Comparison of ENCODE assay signal across 15 cellular contexts in the genomic region with DNA sequence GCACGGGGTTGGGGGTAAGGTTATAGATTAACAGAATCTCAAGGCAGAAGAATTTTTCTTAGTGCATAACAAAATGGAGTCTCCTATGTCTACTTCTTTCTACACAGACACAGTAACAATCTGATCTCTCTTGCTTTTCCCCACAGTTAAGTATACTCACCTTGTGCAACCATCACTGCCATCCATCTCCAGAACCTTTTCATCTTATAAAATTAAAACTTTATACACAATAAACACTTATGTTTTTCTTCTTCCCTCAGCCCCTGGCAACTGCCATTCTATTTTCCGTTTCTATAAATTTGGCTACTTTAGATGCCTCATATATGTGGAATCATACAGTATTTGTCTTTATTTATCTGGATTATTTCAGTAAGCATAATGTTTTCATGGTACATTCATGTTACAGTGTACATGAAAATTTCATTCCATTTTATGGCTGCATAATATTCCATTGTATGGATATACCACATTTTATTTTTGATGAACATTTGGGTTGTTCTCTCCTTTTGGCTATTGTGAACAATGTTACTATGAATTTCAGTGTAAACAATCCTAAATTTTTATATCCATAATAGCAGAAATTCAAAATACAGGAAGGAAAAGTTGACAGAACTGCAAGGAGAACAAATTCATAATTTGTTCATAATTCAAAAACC. TPM values are rescaled to one million over a fixed set of nuclear protein-coding genes. Genes with fewer than 3 reads are reported as not detected.
DNase-seq lines count a peak whose midpoint lies in the region; ATAC-seq and TF ChIP-seq lines count a peak whose summit lies in the region.
"Had no signal": no experiment of that assay in that cellular context is flagged by ENCODE, and none has a peak within 500 bp of the region (broad histone marks: within the 10 kb centered on the region; RNA-seq: fewer than 3 reads in every experiment).

No MANE protein-coding gene starts in this region.

- H3K9ac ChIP-seq in SK-N-SH (no peak overlapping the region), HUES6 (ENCODE audit: low read length) (no peak overlapping the region)
- H3K9ac ChIP-seq: BLaER1 treated with 17β-estradiol and CSF1 and Interleukin-3, amounts not matched to agents 10 nM and 100 nM had no signal

- 13% methylated on average over 2 of the region's 2 CpGs for WGBS in SK-N-SH (ENCODE audit: low lambda C conversion rate)
- 100% methylated on average over 1 of the region's 2 CpGs for WGBS in hepatocyte (ENCODE audit: low lambda C conversion rate, missing lambda C conversion rate)

- TF ChIP-seq CTCF in SK-N-SH (IDR thresholded peaks at IDR 0.05) (no peak), Caco-2 (IDR thresholded peaks at IDR 0.05; ENCODE audit: insufficient read depth in 1 of 2, low read depth in 1 of 2, low read length in 1 of 2, severe bottlenecking in 1 of 2, unreplicated experiment in 1 of 2) (no peak), hepatocyte (IDR thresholded peaks at IDR 0.05; ENCODE audit: poor library complexity) (no peak)

- no peaks in the 10 kb centered on the region; the same call in 1 of the 2 replicates for H3K27me3 ChIP-seq in SK-N-SH (ENCODE audit: insufficient read depth)
- H3K27me3 ChIP-seq in Caco-2 (replicated peaks; ENCODE audit: control insufficient read depth, insufficient read depth, low read length): no peaks in the 10 kb centered on the region
- H3K27me3 ChIP-seq in HUES6 (ENCODE audit: control insufficient read depth, insufficient read depth, low read length): no peaks in the 10 kb centered on the region
- H3K27me3 ChIP-seq in hepatocyte: peaks cover 3% of the 10 kb centered on the region
- H3K27me3 ChIP-seq: BLaER1 treated with 17β-estradiol and CSF1 and Interleukin-3, amounts not matched to agents 10 nM and 100 nM had no signal

- ATAC-seq in SK-N-SH treated with all-trans-retinoic acid at 6 μM for 48 hours: no peak
- ATAC-seq in HG02840 (IDR thresholded peaks at IDR 0.05; ENCODE audit: low FRiP score, unreplicated experiment): no peak

- no peak overlapping the region for H3K27ac ChIP-seq in SK-N-SH (ENCODE audit: low read depth in 2 of 2, low read length in 1 of 2)
- peak overlapping the region; percentile 65; the same call in 1 of the 2 replicates for H3K27ac ChIP-seq in HUES6 (ENCODE audit: low read depth, low read length)
- peak overlapping the region; percentile 82 for H3K27ac ChIP-seq in hepatocyte
- H3K27ac ChIP-seq: 22Rv1; BLaER1 treated with 17β-estradiol and CSF1 and Interleukin-3, amounts not matched to agents 10 nM and 100 nM had no signal

- H3K4me2 ChIP-seq in SK-N-SH (no peak overlapping the region), hepatocyte (no peak overlapping the region)
- H3K4me2 ChIP-seq: BLaER1 treated with 17β-estradiol and CSF1 and Interleukin-3, amounts not matched to agents 10 nM and 100 nM had no signal

- no peak overlapping the region for H2AFZ ChIP-seq in SK-N-SH (ENCODE audit: low read depth)
- H2AFZ ChIP-seq in hepatocyte: peak overlapping the region; percentile 66

- BruUV-seq in Caco-2 (replicated peaks; lab: Mats Ljungman, UMichigan): TSS peak; percentile 78

- CTCF ChIA-PET in SK-N-SH (lab: Yijun Ruan, JAX): no interaction called here
- CTCF ChIA-PET in Caco-2 (lab: Charles Lee): no interaction called here

- H3K36me3 ChIP-seq in SK-N-SH (replicated peaks in 1 of 2; ENCODE audit: control insufficient read depth in 1 of 2, insufficient read depth in 2 of 2, low read length in 1 of 2) (no peaks in the 10 kb centered on the region), Caco-2 (ENCODE audit: control insufficient read depth, insufficient read depth, low read length) (no peaks in the 10 kb centered on the region), HUES6 (ENCODE audit: control insufficient read depth, insufficient read depth, low read length) (no peaks in the 10 kb centered on the region), hepatocyte (replicated peaks; ENCODE audit: insufficient read depth, low read depth) (no peaks in the 10 kb centered on the region)
- H3K36me3 ChIP-seq: BLaER1 treated with 17β-estradiol and CSF1 and Interleukin-3, amounts not matched to agents 10 nM and 100 nM had no signal

- H3K27me3 Mint-ChIP-seq in Caco-2 (ENCODE audit: insufficient read depth, unreplicated experiment): no peaks in the 10 kb centered on the region

- H3K4me1 Mint-ChIP-seq in Caco-2 (ENCODE audit: low read depth, unreplicated experiment): peaks cover 6% of the 10 kb centered on the region
- H3K4me1 Mint-ChIP-seq: CD4-positive, CD25-positive, alpha-beta regulatory T cell had no signal

- H3K4me3 ChIP-seq in SK-N-SH (ENCODE audit: low read depth in 2 of 2, low read length in 1 of 2) (no peak overlapping the region), Caco-2 (ENCODE audit: low read depth, low read length) (no peak overlapping the region), HUES6 (ENCODE audit: low read depth, low read length) (no peak overlapping the region), hepatocyte (no peak overlapping the region)
- H3K4me3 ChIP-seq: BLaER1 treated with 17β-estradiol and CSF1 and Interleukin-3, amounts not matched to agents 10 nM and 100 nM had no signal

- H3K27ac Mint-ChIP-seq in Caco-2 (ENCODE audit: unreplicated experiment): peak overlapping the region; percentile 82
- H3K27ac Mint-ChIP-seq: CD4-positive, CD25-positive, alpha-beta regulatory T cell had no signal

- H3K4me1 ChIP-seq in SK-N-SH (ENCODE audit: control insufficient read depth in 1 of 2, insufficient read depth in 2 of 2, low read depth in 1 of 2, low read length in 1 of 2) (no peaks in the 10 kb centered on the region), Caco-2 (peaks cover 18% of the 10 kb centered on the region), HUES6 (ENCODE audit: control insufficient read depth, insufficient read depth, low read length) (no peaks in the 10 kb centered on the region), hepatocyte (ENCODE audit: insufficient read depth) (peaks cover 3% of the 10 kb centered on the region)
- H3K4me1 ChIP-seq: BLaER1 treated with 17β-estradiol and CSF1 and Interleukin-3, amounts not matched to agents 10 nM and 100 nM had no signal

- TF ChIP-seq EP300 in SK-N-SH (IDR thresholded peaks at IDR 0.05; ENCODE audit: borderline replicate concordance in 1 of 2, low read depth in 1 of 2, low read length in 1 of 2): no peak

- H3K9me2 ChIP-seq in SK-N-SH (no peaks in the 10 kb centered on the region), hepatocyte (replicated peaks; ENCODE audit: insufficient read depth) (no peaks in the 10 kb centered on the region)

- no peaks in the 10 kb centered on the region for H3F3A ChIP-seq in SK-N-SH (replicated peaks; ENCODE audit: insufficient read depth)

- H3K4me3 Mint-ChIP-seq in Caco-2 (ENCODE audit: unreplicated experiment): no peak overlapping the region
- H3K4me3 Mint-ChIP-seq: CD4-positive, CD25-positive, alpha-beta regulatory T cell had no signal

- no peak for TF ChIP-seq RAD21 in SK-N-SH (IDR thresholded peaks at IDR 0.05; ENCODE audit: low read length)

- POLR2A ChIA-PET in SK-N-SH (lab: Yijun Ruan, JAX): no interaction called here
- POLR2A ChIA-PET in Caco-2 (lab: Charles Lee): no interaction called here

- intact Hi-C loops in Caco-2 (cut with micrococcal nuclease; ENCODE audit: unreplicated experiment): no loop called here

- no peak for DNase-seq in SK-N-SH
- peak in 1 of 2 experiments; percentile 13 for DNase-seq in Caco-2
- DNase-seq in hepatocyte (ENCODE audit: low spot score): no peak
- DNase-seq in T-helper 2 cell: no peak
- DNase-seq in GM19240 (ENCODE audit: insufficient read length, low spot score): no peak
- DNase-seq: ACHN; CD4-positive, CD25-positive, alpha-beta regulatory T cell; DMS153; DMS79 treated with DMSO at 0.1 percent for 48 hours; EL had no signal

- H3K36me3 Mint-ChIP-seq in Caco-2 (ENCODE audit: insufficient read depth, unreplicated experiment): no peaks in the 10 kb centered on the region
- H3K36me3 Mint-ChIP-seq: CD4-positive, CD25-positive, alpha-beta regulatory T cell had no signal

- peaks cover 46% of the 10 kb centered on the region for H3K9me3 Mint-ChIP-seq in Caco-2 (ENCODE audit: unreplicated experiment)

- no peaks in the 10 kb centered on the region for H3K9me3 ChIP-seq in SK-N-SH
- H3K9me3 ChIP-seq in Caco-2: peaks cover 26% of the 10 kb centered on the region
- H3K9me3 ChIP-seq in HUES6 (ENCODE audit: control insufficient read depth, insufficient read depth, low read depth, low read length): peaks cover 38% of the 10 kb centered on the region
- H3K9me3 ChIP-seq in hepatocyte (ENCODE audit: low read depth): no peaks in the 10 kb centered on the region

- H4K20me1 ChIP-seq in SK-N-SH (ENCODE audit: insufficient read depth) (no peaks in the 10 kb centered on the region), hepatocyte (ENCODE audit: insufficient read depth, poor library complexity, severe bottlenecking) (no peaks in the 10 kb centered on the region)
- H4K20me1 ChIP-seq: BLaER1 treated with 17β-estradiol and CSF1 and Interleukin-3, amounts not matched to agents 10 nM and 100 nM had no signal

- H3K79me2 ChIP-seq in SK-N-SH (ENCODE audit: insufficient read depth) (no peaks in the 10 kb centered on the region), hepatocyte (no peaks in the 10 kb centered on the region)

TF ChIP-seq in SK-N-SH treated with all-trans-retinoic acid at 6 μM for 48 hours, 23 proteins besides CTCF, POLR2A, EP300 and RAD21:
- TF ChIP-seq ESRRG (CRISPR knock-in tag; IDR thresholded peaks at IDR 0.05): no peak
- TF ChIP-seq ZNF8 (CRISPR knock-in tag; IDR thresholded peaks at IDR 0.05): peak; percentile 95

TF ChIP-seq in SK-N-SH, 30 proteins besides CTCF, POLR2A, EP300 and RAD21:
- TF ChIP-seq GABPA (IDR thresholded peaks at IDR 0.05; ENCODE audit: low read depth): no peak
- TF ChIP-seq, protein P1, sequence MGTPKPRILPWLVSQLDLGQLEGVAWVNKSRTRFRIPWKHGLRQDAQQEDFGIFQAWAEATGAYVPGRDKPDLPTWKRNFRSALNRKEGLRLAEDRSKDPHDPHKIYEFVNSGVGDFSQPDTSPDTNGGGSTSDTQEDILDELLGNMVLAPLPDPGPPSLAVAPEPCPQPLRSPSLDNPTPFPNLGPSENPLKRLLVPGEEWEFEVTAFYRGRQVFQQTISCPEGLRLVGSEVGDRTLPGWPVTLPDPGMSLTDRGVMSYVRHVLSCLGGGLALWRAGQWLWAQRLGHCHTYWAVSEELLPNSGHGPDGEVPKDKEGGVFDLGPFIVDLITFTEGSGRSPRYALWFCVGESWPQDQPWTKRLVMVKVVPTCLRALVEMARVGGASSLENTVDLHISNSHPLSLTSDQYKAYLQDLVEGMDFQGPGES (IDR thresholded peaks at IDR 0.05; ENCODE audit: low read depth, low read length): no peak
- no peak for TF ChIP-seq EZH2phosphoT487 (IDR thresholded peaks at IDR 0.05; ENCODE audit: borderline replicate concordance, low read depth)
- TF ChIP-seq CHD2 (IDR thresholded peaks at IDR 0.05; ENCODE audit: low read length, partially characterized antibody): no peak
- TF ChIP-seq SIN3A (IDR thresholded peaks at IDR 0.05; ENCODE audit: borderline replicate concordance, low read depth, low read length): no peak
- no peak for TF ChIP-seq NFIC (IDR thresholded peaks at IDR 0.05; ENCODE audit: borderline replicate concordance)
- no peak for TF ChIP-seq RXRA (IDR thresholded peaks at IDR 0.05; ENCODE audit: borderline replicate concordance, low read depth)

RNA-seq across cellular contexts. Expression of a gene that starts 25.7 kb away (rescaled TPM):
- polyA plus RNA-seq in SK-N-SH (2012; rRNA removed) (not detected in 2 replicates), hepatocyte (5.9 and 7.8 TPM in 2 replicates)
- polyA plus RNA-seq in SK-N-SH (2012; cell fraction: cytosol; rRNA removed): not detected in 2 replicates
- not detected in 2 replicates for polyA plus RNA-seq in SK-N-SH (2012; cell fraction: nucleus; rRNA removed)
- total RNA-seq in Caco-2 (2022) (20.1 and 21.3 TPM in 2 replicates), hepatocyte (1.6 and 2.1 TPM in 2 replicates)
- polyA plus RNA-seq: CD4-positive, CD25-positive, alpha-beta regulatory T cell had no signal

Comparison
In these comparisons a context has a peak if more than half of its experiments do, and no peak if none do; other contexts are left out.
1. H3K27ac ChIP-seq: peak in HUES6 (single experiment) and hepatocyte (single experiment); none in SK-N-SH (0 of 2).